In genomic region chr6:35731736-35732532, GRCh38 we compare ENCODE assay signal across 8 cellular contexts. TPM values are rescaled to one million over a fixed set of nuclear protein-coding genes. Genes with fewer than 3 reads are reported as not detected.
DNase-seq lines count a peak whose midpoint lies in the region; ATAC-seq and TF ChIP-seq lines count a peak whose summit lies in the region.

No MANE protein-coding gene starts in this region.

- peak overlapping the region; percentile 71 for H3K4ac ChIP-seq in IMR-90 (ENCODE audit: low read depth, low read length)

- H3K9me3 ChIP-seq in IMR-90 (ENCODE audit: control insufficient read depth, insufficient read depth, low read length) (no peaks in the 10 kb centered on the region), neural progenitor cell (ENCODE audit: low read depth) (no peaks in the 10 kb centered on the region), stomach (no peaks in the 10 kb centered on the region)

- H2BK15ac ChIP-seq in IMR-90 (ENCODE audit: low read depth, low read length): peak overlapping the region; percentile 59; the same call in 1 of the 3 replicates

- peak overlapping the region; percentile 49 for H2BK120ac ChIP-seq in IMR-90 (ENCODE audit: low read depth, low read length)

- POLR2A ChIA-PET in IMR-90 (lab: Charles Lee; ENCODE audit: unreplicated experiment): no interaction called here

- no TSS peak for BruUV-seq in IMR-90 (replicated peaks; lab: Mats Ljungman, UMichigan)

- dilution Hi-C loops in IMR-90 (cut with HindIII; ENCODE audit: low sequenced_read_pairs, unreplicated experiment): no loop called here

- peaks cover 63% of the 10 kb centered on the region for H3K4me1 Mint-ChIP-seq in neural progenitor cell

- H2AK5ac ChIP-seq in IMR-90 (ENCODE audit: low read depth, low read length): peak overlapping the region; percentile 15; the same call in 1 of the 2 replicates

- H3K56ac ChIP-seq in IMR-90 (ENCODE audit: extremely low read depth, insufficient read depth, low read length): peak overlapping the region; percentile 46

- H3K36me3 ChIP-seq in IMR-90 (ENCODE audit: control insufficient read depth, insufficient read depth, low read length) (no peaks in the 10 kb centered on the region), neural progenitor cell (no peaks in the 10 kb centered on the region), stomach (no peaks in the 10 kb centered on the region)

- peak overlapping the region; percentile 99 for H3K27ac Mint-ChIP-seq in neural progenitor cell

- peaks cover 4% of the 10 kb centered on the region for H3K9me1 ChIP-seq in IMR-90 (ENCODE audit: insufficient read depth, low read length)

- intact Hi-C loops in IMR-90 (cut with micrococcal nuclease) (no loop called here), stomach (cut with DNase I; ENCODE audit: low total_unique reads) (loop anchor here (5.0 kb wide), 1 partner anchor 45 kb away; the partner anchor contains the start of gene FKBP5)

- no peaks in the 10 kb centered on the region for H3K36me3 Mint-ChIP-seq in neural progenitor cell

- no peak for TF ChIP-seq RAD21 in IMR-90 (IDR thresholded peaks at IDR 0.05; ENCODE audit: low read length)

- H3K79me2 ChIP-seq in neural progenitor cell (ENCODE audit: low read depth): no peaks in the 10 kb centered on the region

- peaks cover 68% of the 10 kb centered on the region for H3F3A ChIP-seq in neural progenitor cell (ENCODE audit: low read depth)

- H2AK9ac ChIP-seq in IMR-90 (replicated peaks; ENCODE audit: low read depth, low read length, poor library complexity): peak overlapping the region; percentile 88

- peak overlapping the region; percentile 89 for H3K4me3 Mint-ChIP-seq in neural progenitor cell

- peak; percentile 96 for TF ChIP-seq EP300 in stomach (IDR thresholded peaks at IDR 0.05)

- H3K4me1 ChIP-seq in IMR-90 (ENCODE audit: control insufficient read depth, insufficient read depth, low read length) (peaks cover 8% of the 10 kb centered on the region), neural progenitor cell (peaks cover 48% of the 10 kb centered on the region), stomach (peaks cover 71 to 92% (median 85%) of the 10 kb centered on the region in 4 donors)

- peak overlapping the region; percentile 65 to 81 for H4K8ac ChIP-seq in IMR-90 (ENCODE audit: low read depth in 2 of 2, low read length in 2 of 2)

- WGBS in IMR-90 (ENCODE audit: extremely low coverage in 2 of 2, insufficient read length in 1 of 2), 2 experiments: 0% methylated on average over 16 of the region's 61 CpGs; no CpG with 5 or more reads in 1 of the 2 experiments
- 0 to 1% (median 1%) methylated on average over 25 to 61 of the region's 61 CpGs for WGBS in stomach, 5 donors

- H3K9ac ChIP-seq in IMR-90 (ENCODE audit: low read depth, low read length) (peak overlapping the region; percentile 79), neural progenitor cell (no peak overlapping the region)

- CTCF ChIA-PET in IMR-90 (lab: Yijun Ruan, JAX): interaction anchor here (0.8 kb wide), 1 partner anchor 112 kb away, joined by 3 read pairs; no protein-coding TSS in a partner anchor

- no peak for TF ChIP-seq CTCF in IMR-90 (conservative IDR thresholded peaks at IDR 0.05; ENCODE audit: low read depth, low read length)
- no peak for TF ChIP-seq CTCF in foreskin fibroblast (IDR thresholded peaks at IDR 0.05; ENCODE audit: low read depth, low read length)
- TF ChIP-seq CTCF in neural progenitor cell (IDR thresholded peaks at IDR 0.05): peak; percentile 14
- no peak for TF ChIP-seq CTCF in stomach (IDR thresholded peaks at IDR 0.05)

- peak; percentile 51 for ATAC-seq in GM21423 (IDR thresholded peaks at IDR 0.05; ENCODE audit: unreplicated experiment)
- ATAC-seq in IMR-90 (ENCODE audit: low read depth): peak; percentile 68

- H3K27me3 ChIP-seq in IMR-90 (ENCODE audit: control insufficient read depth, insufficient read depth, low read length) (no peaks in the 10 kb centered on the region), neural progenitor cell (no peaks in the 10 kb centered on the region), stomach (no peaks in the 10 kb centered on the region)

- peak overlapping the region; percentile 50 for H4K5ac ChIP-seq in IMR-90 (ENCODE audit: low read depth, low read length)

- H3K9me3 Mint-ChIP-seq in neural progenitor cell: no peaks in the 10 kb centered on the region

- no peaks in the 10 kb centered on the region for H4K20me1 ChIP-seq in IMR-90 (ENCODE audit: insufficient read depth, low read length)
- no peaks in the 10 kb centered on the region for H4K20me1 ChIP-seq in neural progenitor cell (ENCODE audit: low read depth)

- H3K14ac ChIP-seq in IMR-90 (replicated peaks; ENCODE audit: low read depth, low read length): peak overlapping the region; percentile 71

- H3K79me1 ChIP-seq in IMR-90 (ENCODE audit: low read depth in 1 of 2, low read length in 2 of 2): no peaks in the 10 kb centered on the region

- H2BK5ac ChIP-seq in IMR-90 (ENCODE audit: low read depth, low read length, poor library complexity, severe bottlenecking): peak overlapping the region; percentile 67

- TF ChIP-seq POLR2A in IMR-90 (IDR thresholded peaks at IDR 0.05; ENCODE audit: low read depth, low read length): no peak
- peak; percentile 60 for TF ChIP-seq POLR2A in Raji (IDR thresholded peaks at IDR 0.05; ENCODE audit: insufficient read depth, low read depth, low read length)
- peak in 1 of 4 donors; percentile 4 for TF ChIP-seq POLR2A in stomach (IDR thresholded peaks at IDR 0.05)

- H3K4me3 ChIP-seq in IMR-90 (ENCODE audit: insufficient read depth, low read depth, low read length): peak overlapping the region; percentile 70
- peak overlapping the region; percentile 63 to 65 for H3K4me3 ChIP-seq in foreskin fibroblast (ENCODE audit: low read depth in 1 of 2, low read length in 2 of 2)
- peak overlapping the region; percentile 79 for H3K4me3 ChIP-seq in neural progenitor cell
- peak overlapping the region; percentile 43 to 70 (median 56) for H3K4me3 ChIP-seq in stomach

- in situ Hi-C loops in IMR-90 (cut with MboI; ENCODE audit: low sequenced_read_pairs): loop anchor here (25.0 kb wide), 1 partner anchor 420 kb away; no protein-coding TSS in a partner anchor

- H3K23ac ChIP-seq in IMR-90 (ENCODE audit: low read depth, low read length): peak overlapping the region; percentile 88

- H2AFZ ChIP-seq in IMR-90 (replicated peaks; ENCODE audit: low read length, poor library complexity): peak overlapping the region; percentile 94
- peak overlapping the region; percentile 63 for H2AFZ ChIP-seq in neural progenitor cell (replicated peaks)

- H4K91ac ChIP-seq in IMR-90 (ENCODE audit: insufficient read depth, low read depth, low read length): peak overlapping the region; percentile 83

- H3K18ac ChIP-seq in IMR-90 (ENCODE audit: low read depth, low read length): peak overlapping the region; percentile 72

- H3K27ac ChIP-seq in IMR-90 (ENCODE audit: insufficient read depth, low read length): peak overlapping the region; percentile 88
- H3K27ac ChIP-seq in neural progenitor cell: peak overlapping the region; percentile 91
- H3K27ac ChIP-seq in stomach: peak overlapping the region; percentile 98 to 100 (median 100)

- peak overlapping the region; percentile 47; the same call in 1 of the 2 replicates for H2BK20ac ChIP-seq in IMR-90 (ENCODE audit: low read depth, low read length)

- H3K4me2 ChIP-seq in IMR-90 (ENCODE audit: low read depth, low read length) (peak overlapping the region; percentile 84), neural progenitor cell (peak overlapping the region; percentile 77)

- peaks cover 8% of the 10 kb centered on the region for H3K27me3 Mint-ChIP-seq in neural progenitor cell (ENCODE audit: insufficient read depth, low read depth)

- DNase-seq in DMS153 (lab: John Stamatoyannopoulos, UW) (peak; percentile 53), IMR-90 (peak; percentile 83), activated gamma-delta T cell treated with Interleukin-2 at 50 U/mL for 16 hours (peak; percentile 95), foreskin fibroblast (peak; percentile 95 to 97), neural progenitor cell (ENCODE audit: low spot score) (peak; percentile 95), stomach (peak; percentile 98)

TF ChIP-seq in IMR-90, 13 proteins besides CTCF, POLR2A, EP300 and RAD21 (continues in another document):
- peak; percentile 92 for TF ChIP-seq BHLHE40 (IDR thresholded peaks at IDR 0.05; ENCODE audit: low read depth, low read length)
- no peak for TF ChIP-seq FOS (IDR thresholded peaks at IDR 0.05; ENCODE audit: low read depth, low read length)
- TF ChIP-seq MXI1 (IDR thresholded peaks at IDR 0.05; ENCODE audit: borderline replicate concordance, low read depth, low read length): peak; percentile 92

RNA-seq across cellular contexts. Expression of gene ARMC12, which starts 4.9 kb away (rescaled TPM):
- total RNA-seq in IMR-90 (2012; rRNA removed) (0.18 and 0.28 TPM in 2 replicates), neural progenitor cell (ENCODE audit: low replicate concordance) (1.0 and 1.9 TPM in 2 replicates), stomach (not detected)
- polyA plus RNA-seq in IMR-90 (2012; rRNA removed) (0.56 and 0.74 TPM in 2 replicates), stomach (1 to 10 TPM; 1.1 to 2.5 (median 2.0) TPM)
- 0.16 and 0.30 TPM in 2 replicates for polyA plus RNA-seq in IMR-90 (2012; cell fraction: cytosol; rRNA removed)
- 6.9 and 8.4 TPM in 2 replicates for polyA plus RNA-seq in IMR-90 (2012; cell fraction: nucleus; rRNA removed; ENCODE audit: low replicate concordance)

RNA-seq across cellular contexts. Expression of gene FKBP5, which starts 43.2 kb away (rescaled TPM):
- total RNA-seq in IMR-90 (2012; rRNA removed) (7.0 and 10.0 TPM in 2 replicates), neural progenitor cell (ENCODE audit: low replicate concordance) (19.8 and 20.9 TPM in 2 replicates), stomach (100 to 1,000 TPM in 4 of 5 donors, 10 to 100 TPM in 1; 68.1 to 209 (median 168) TPM)
- polyA plus RNA-seq in IMR-90 (2012; rRNA removed) (5.6 and 6.8 TPM in 2 replicates), stomach (10 to 100 TPM; 89.2 to 97.2 (median 91.1) TPM)
- polyA plus RNA-seq in IMR-90 (2012; cell fraction: cytosol; rRNA removed): 1.2 and 2.7 TPM in 2 replicates
- 0.62 and 3.4 TPM in 2 replicates for polyA plus RNA-seq in IMR-90 (2012; cell fraction: nucleus; rRNA removed; ENCODE audit: low replicate concordance)

RNA-seq across cellular contexts. Expression of gene CLPSL2, which starts 44.5 kb away (rescaled TPM):
- total RNA-seq in IMR-90 (2012; rRNA removed) (not detected in 2 replicates), neural progenitor cell (ENCODE audit: low replicate concordance) (1.4 TPM in 1 of 2 replicates, not detected in the other), stomach (not detected)
- polyA plus RNA-seq in IMR-90 (2012; rRNA removed) (not detected in 2 replicates), stomach (not detected)
- polyA plus RNA-seq in IMR-90 (2012; cell fraction: cytosol; rRNA removed): 0.76 TPM in 1 of 2 replicates, not detected in the other
- not detected in 2 replicates for polyA plus RNA-seq in IMR-90 (2012; cell fraction: nucleus; rRNA removed; ENCODE audit: low replicate concordance)

RNA-seq across cellular contexts. Expression of gene CLPSL1, which starts 48.9 kb away (rescaled TPM):
- total RNA-seq in IMR-90 (2012; rRNA removed) (not detected in 2 replicates), neural progenitor cell (ENCODE audit: low replicate concordance) (not detected in 2 replicates), stomach (not detected)
- polyA plus RNA-seq in IMR-90 (2012; rRNA removed) (not detected in 2 replicates), stomach (not detected)
- not detected in 2 replicates for polyA plus RNA-seq in IMR-90 (2012; cell fraction: cytosol; rRNA removed)
- not detected in 2 replicates for polyA plus RNA-seq in IMR-90 (2012; cell fraction: nucleus; rRNA removed; ENCODE audit: low replicate concordance)

Comparison
In these comparisons a context has a peak if more than half of its experiments do, and no peak if none do; other contexts are left out.
1. Peak in every context shown above with its lines: DNase-seq, ATAC-seq, H3K4me3 ChIP-seq and H3K27ac ChIP-seq.